Comparison of ENCODE assay signal across 7 cellular contexts in genomic region chr10:15859531-15859864, GRCh38. TPM values are rescaled to one million over a fixed set of nuclear protein-coding genes. Genes with fewer than 3 reads are reported as not detected.
A peak's percentile ranks its signal among the peaks of the same experiment; 100 is the strongest.
DNase-seq lines count a peak whose midpoint lies in the region; ATAC-seq and TF ChIP-seq lines count a peak whose summit lies in the region.

No MANE protein-coding gene starts in this region.

- intact Hi-C loops in stomach (cut with DNase I; ENCODE audit: low total_unique reads) (no loop called here), posterior vena cava (cut with DNase I) (no loop called here)

- no peak for TF ChIP-seq POLR2A in stomach (IDR thresholded peaks at IDR 0.05)

- TF ChIP-seq EP300 in stomach (IDR thresholded peaks at IDR 0.05), result no peak

- H3K36me3 Mint-ChIP-seq in activated T-helper 17 cell treated with anti-CD3 and anti-CD28 coated beads, Interleukin-2, amount 50 U/mL, for 72 hours (ENCODE audit: low read depth), result peaks cover 34% of the 10 kb centered on the region

- H3K27me3 Mint-ChIP-seq in activated T-helper 17 cell treated with anti-CD3 and anti-CD28 coated beads, Interleukin-2, amount 50 U/mL, for 72 hours, result peaks cover 11% of the 10 kb centered on the region

- H3K4me1 Mint-ChIP-seq in activated T-helper 17 cell treated with anti-CD3 and anti-CD28 coated beads, Interleukin-2, amount 50 U/mL, for 72 hours, result peaks cover 23% of the 10 kb centered on the region

- peak overlapping the region; percentile 96 for H3K4me3 Mint-ChIP-seq in activated T-helper 17 cell treated with anti-CD3 and anti-CD28 coated beads, Interleukin-2, amount 50 U/mL, for 72 hours

- no peaks in the 10 kb centered on the region for H3K4me1 ChIP-seq in iPS-20b (ENCODE audit: insufficient read depth, low read length)
- peaks cover 6 to 45% (median 34%) of the 10 kb centered on the region in 4 donors for H3K4me1 ChIP-seq in stomach

- H3K27ac Mint-ChIP-seq in activated T-helper 17 cell treated with anti-CD3 and anti-CD28 coated beads, Interleukin-2, amount 50 U/mL, for 72 hours, result peak overlapping the region; percentile 93

- ATAC-seq in HG02610 (IDR thresholded peaks at IDR 0.05; ENCODE audit: unreplicated experiment), result peak; percentile 70
- no peak for ATAC-seq in activated T-helper 17 cell treated with anti-CD3 and anti-CD28 coated beads, Interleukin-2, amount 50 U/mL, for 72 hours (replicated peaks)

- H3K36me3 ChIP-seq in iPS-20b (ENCODE audit: insufficient read depth, low read depth, low read length) (no peaks in the 10 kb centered on the region), stomach (no peaks in the 10 kb centered on the region)

- 7 to 12% (median 10%) methylated on average over 7 of the region's 7 CpGs for WGBS in stomach, 5 donors

- DNase-seq in stomach (no peak), ecto neural progenitor cell (ENCODE audit: low spot score) (no peak), posterior vena cava (ENCODE audit: low spot score) (no peak)
- DNase-seq in stimulated activated CD4-positive, alpha-beta T cell treated with anti-CD3 and anti-CD28 coated beads, Interleukin-4, amount 100 ng/mL, for 1 hour, result no peak

- H3K27me3 ChIP-seq in iPS-20b (ENCODE audit: insufficient read depth, low read length) (peaks cover 35% of the 10 kb centered on the region), stomach (peaks cover 0 to 5% (median 0%) of the 10 kb centered on the region in 3 donors)

- no peak for TF ChIP-seq CTCF in stomach (IDR thresholded peaks at IDR 0.05)

- H3K27ac ChIP-seq in iPS-20b (ENCODE audit: low read length), result no peak overlapping the region
- peak overlapping the region in 4 of 5 donors; percentile 74 to 83 (median 78) for H3K27ac ChIP-seq in stomach

- H3K9me3 Mint-ChIP-seq in activated T-helper 17 cell treated with anti-CD3 and anti-CD28 coated beads, Interleukin-2, amount 50 U/mL, for 72 hours, result no peaks in the 10 kb centered on the region

- peak overlapping the region; percentile 70; the same call in 1 of the 2 replicates for H3K9ac ChIP-seq in iPS-20b (ENCODE audit: low read depth, low read length)

- H3K9me3 ChIP-seq in iPS-20b (ENCODE audit: insufficient read depth, low read depth, low read length), result peaks cover 9% of the 10 kb centered on the region
- H3K9me3 ChIP-seq in stomach, result no peaks in the 10 kb centered on the region

- H3K4me3 ChIP-seq in iPS-20b (ENCODE audit: low read length) (peak overlapping the region; percentile 93), stomach (peak overlapping the region; percentile 77 to 99 (median 91))

RNA-seq across cellular contexts. Expression of gene MINDY3, which starts 0.8 kb away (rescaled TPM):
- 10 to 100 TPM; 22.0 to 23.2 TPM for total RNA-seq in activated T-helper 17 cell treated with anti-CD3 and anti-CD28 coated beads, Interleukin-2, amount 50 U/mL, for 72 hours
- 10 to 100 TPM in 4 of 5 donors, 1 to 10 TPM in 1; 7.6 to 55.4 (median 30.6) TPM for total RNA-seq in stomach
- polyA plus RNA-seq in stomach, result 10 to 100 TPM; 11.3 to 19.1 (median 16.2) TPM
- total RNA-seq in posterior vena cava, result 10 to 100 TPM; 32.4 to 47.8 TPM
